Comparison of ENCODE assay signal across 8 cellular contexts in the genomic region with DNA sequence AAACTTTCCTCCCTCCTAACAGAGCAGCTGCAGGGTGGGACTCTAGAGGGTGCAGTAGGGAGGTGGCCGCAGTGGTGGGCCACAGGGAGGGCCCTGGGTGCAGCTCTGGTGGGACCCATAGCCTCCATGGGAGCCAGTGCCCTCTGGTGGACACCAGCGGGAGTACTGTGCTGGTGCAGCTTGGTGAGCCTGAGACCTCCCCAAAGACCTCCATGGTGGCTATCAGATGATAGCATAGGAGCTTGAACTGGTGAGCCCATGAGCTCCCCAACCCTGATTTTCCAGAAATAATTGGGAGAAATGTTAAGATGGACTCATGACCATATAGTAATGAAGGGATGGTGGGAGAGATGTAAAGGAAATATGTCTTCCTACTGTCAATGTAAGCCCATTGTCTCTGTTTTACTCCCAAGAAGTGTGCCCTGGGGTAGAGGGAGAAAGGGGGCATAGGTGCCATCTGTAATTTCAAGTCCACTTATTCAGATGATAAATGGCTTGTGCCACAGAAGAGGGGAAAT.
A peak's percentile ranks its signal among the peaks of the same experiment; 100 is the strongest.
DNase-seq lines count a peak whose midpoint lies in the region; ATAC-seq and TF ChIP-seq lines count a peak whose summit lies in the region.

No MANE protein-coding gene starts in this region.

- H3K4me2 ChIP-seq in OCI-LY3 (ENCODE audit: low read length): peak overlapping the region; percentile 21

- H2AFZ ChIP-seq in OCI-LY3 (ENCODE audit: low read depth, low read length): no peak overlapping the region

- H3K27me3 ChIP-seq in left ventricle myocardium inferior (ENCODE audit: low read depth) (peaks cover 20% of the 10 kb centered on the region), OCI-LY3 (ENCODE audit: low read depth, low read length) (peaks cover 22% of the 10 kb centered on the region)

- peak; percentile 39 for TF ChIP-seq CTCF in left ventricle myocardium inferior (IDR thresholded peaks at IDR 0.05; ENCODE audit: borderline replicate concordance)
- TF ChIP-seq CTCF in OCI-LY3 (IDR thresholded peaks at IDR 0.05; ENCODE audit: low read depth, low read length): peak; percentile 87
- peak; percentile 70 for TF ChIP-seq CTCF in cardiac fibroblast (IDR thresholded peaks at IDR 0.05; ENCODE audit: low read depth, low read length)

- H3K9me3 ChIP-seq in left ventricle myocardium inferior (replicated peaks) (no peaks in the 10 kb centered on the region), OCI-LY3 (ENCODE audit: insufficient read depth, low read length) (0 out of 2 replicates have a peak, but pooled peaks cover 3% of the 10 kb centered on the region)

- DNase-seq in left ventricle myocardium inferior: no peak
- DNase-seq in Right ventricle myocardium inferior (ENCODE audit: missing footprints): no peak
- peak in 1 of 2 donors; percentile 15 for DNase-seq in cardiac fibroblast (ENCODE audit: low read depth in 2 of 2)
- DNase-seq in stimulated activated CD4-positive, alpha-beta T cell treated with anti-CD3 and anti-CD28 coated beads, Interleukin-12 subunit alpha, Interleukin-12 subunit beta, amount 100 ng/mL, for 48 hours (ENCODE audit: low read depth in 2 of 3, low spot score in 1 of 3): peak; percentile 12 to 23 (median 22)
- no peak for DNase-seq in effector CD8-positive, alpha-beta T cell (lab: John Stamatoyannopoulos, UW)
- DNase-seq in NCI-H526 treated with DMSO at 0.1 percent for 48 hours (lab: John Stamatoyannopoulos, UW): no peak

- H3K4me1 ChIP-seq in left ventricle myocardium inferior (no peaks in the 10 kb centered on the region), OCI-LY3 (ENCODE audit: low read length) (peaks cover 35% of the 10 kb centered on the region)

- no peak overlapping the region for H3K9ac ChIP-seq in OCI-LY3 (ENCODE audit: low read length)

- H3K4me3 ChIP-seq in left ventricle myocardium inferior (no peak overlapping the region), OCI-LY3 (ENCODE audit: low read length) (no peak overlapping the region), cardiac fibroblast (replicated peaks in 1 of 2; ENCODE audit: low read depth in 2 of 2, low read length in 2 of 2) (no peak overlapping the region)

- H3K36me3 ChIP-seq in left ventricle myocardium inferior (no peaks in the 10 kb centered on the region), OCI-LY3 (replicated peaks; ENCODE audit: low read depth, low read length) (no peaks in the 10 kb centered on the region)

- intact Hi-C loops in left ventricle myocardium inferior (cut with micrococcal nuclease) (no loop called here), Right ventricle myocardium inferior (cut with DNase I) (no loop called here)

- H3K79me2 ChIP-seq in OCI-LY3 (ENCODE audit: low read length): no peaks in the 10 kb centered on the region

- H3K27ac ChIP-seq in left ventricle myocardium inferior (replicated peaks) (no peak overlapping the region), OCI-LY3 (ENCODE audit: low read length) (no peak overlapping the region)

- no peaks in the 10 kb centered on the region for H4K20me1 ChIP-seq in OCI-LY3 (ENCODE audit: insufficient read depth, low read length)

- ATAC-seq in Right ventricle myocardium inferior (no peak), HG02642 (IDR thresholded peaks at IDR 0.05; ENCODE audit: poor library complexity, unreplicated experiment) (peak; percentile 82)

Comparison
In these comparisons a context has a peak if more than half of its experiments do, and no peak if none do; other contexts are left out.
1. DNase-seq: peak in stimulated activated CD4-positive, alpha-beta T cell treated with anti-CD3 and anti-CD28 coated beads, Interleukin-12 subunit alpha, Interleukin-12 subunit beta, amount 100 ng/mL, for 48 hours (3 of 3); none in left ventricle myocardium inferior (single experiment), Right ventricle myocardium inferior (single experiment), effector CD8-positive, alpha-beta T cell (single experiment) and NCI-H526 treated with DMSO at 0.1 percent for 48 hours (single experiment).
2. Peak in every context shown above with its lines, with median percentiles within 50 percentile points of each other: CTCF ChIP-seq.